Comparison of ENCODE assay signal across 1 cellular context in the genomic region with DNA sequence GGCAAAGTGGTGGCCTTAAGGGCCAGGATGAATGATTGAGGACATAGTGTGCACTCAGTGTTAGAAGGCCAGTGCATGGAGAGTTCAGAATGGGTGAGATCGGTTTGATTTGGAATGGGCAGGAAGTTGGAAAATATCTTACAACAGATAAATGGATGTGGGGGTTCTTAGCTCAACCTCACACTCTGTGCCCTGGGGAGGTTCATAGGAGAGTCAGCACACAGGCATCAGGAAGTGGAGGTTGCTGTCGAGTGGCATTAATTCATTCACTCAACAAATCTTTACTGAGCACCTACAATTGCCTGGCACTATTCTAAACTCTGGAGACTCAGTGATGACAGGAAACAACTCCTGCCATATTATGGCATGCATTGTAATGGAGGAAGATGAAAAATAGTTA.
TF ChIP-seq lines count a peak whose summit lies in the region.

No MANE protein-coding gene starts in this region.

TF ChIP-seq in IMR-90, 13 proteins besides CTCF, POLR2A, EP300 and RAD21 (continued from another document):
- TF ChIP-seq MXI1 (IDR thresholded peaks at IDR 0.05; ENCODE audit: borderline replicate concordance, low read depth, low read length), result no peak
- TF ChIP-seq, protein P1, sequence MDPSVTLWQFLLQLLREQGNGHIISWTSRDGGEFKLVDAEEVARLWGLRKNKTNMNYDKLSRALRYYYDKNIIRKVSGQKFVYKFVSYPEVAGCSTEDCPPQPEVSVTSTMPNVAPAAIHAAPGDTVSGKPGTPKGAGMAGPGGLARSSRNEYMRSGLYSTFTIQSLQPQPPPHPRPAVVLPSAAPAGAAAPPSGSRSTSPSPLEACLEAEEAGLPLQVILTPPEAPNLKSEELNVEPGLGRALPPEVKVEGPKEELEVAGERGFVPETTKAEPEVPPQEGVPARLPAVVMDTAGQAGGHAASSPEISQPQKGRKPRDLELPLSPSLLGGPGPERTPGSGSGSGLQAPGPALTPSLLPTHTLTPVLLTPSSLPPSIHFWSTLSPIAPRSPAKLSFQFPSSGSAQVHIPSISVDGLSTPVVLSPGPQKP (IDR thresholded peaks at IDR 0.05; ENCODE audit: borderline replicate concordance, low read depth, low read length), result no peak
